10 cellular contexts compared by ENCODE assay signal in genomic region chr17:41692722-41693521, GRCh38. TPM values are rescaled to one million over a fixed set of nuclear protein-coding genes. Genes with fewer than 3 reads are reported as not detected.
DNase-seq lines count a peak whose midpoint lies in the region; ATAC-seq and TF ChIP-seq lines count a peak whose summit lies in the region.
"Had no signal": no experiment of that assay in that cellular context is flagged by ENCODE, and none has a peak within 500 bp of the region (broad histone marks: within the 10 kb centered on the region; RNA-seq: fewer than 3 reads in every experiment).

No MANE protein-coding gene starts in this region.

- no peak for DNase-seq in activated CD4-positive, alpha-beta T cell treated with anti-CD3 and anti-CD28 coated beads for 36 hours
- DNase-seq in activated CD4-positive, alpha-beta T cell treated with anti-CD3 and anti-CD28 coated beads, Interleukin-2, amount 50 U/mL, for 1 hour: no peak
- DNase-seq in SK-N-SH (no peak), progenitor cell of endocrine pancreas (ENCODE audit: low spot score, unreplicated experiment) (no peak), H7 (no peak), NK-92 (lab: John Stamatoyannopoulos, UW; ENCODE audit: unreplicated experiment) (no peak)
- DNase-seq in central memory CD4-positive, alpha-beta T cell: peak; percentile 40

- peaks cover 76% of the 10 kb centered on the region for H3F3A ChIP-seq in SK-N-SH (replicated peaks; ENCODE audit: insufficient read depth)

- H3K36me3 ChIP-seq in SK-N-SH (replicated peaks in 1 of 2; ENCODE audit: control insufficient read depth in 1 of 2, insufficient read depth in 2 of 2, low read length in 1 of 2): peaks cover 38 to 53% of the 10 kb centered on the region in 2 experiments
- H3K36me3 ChIP-seq in H7 (replicated peaks; ENCODE audit: control insufficient read depth, insufficient read depth, low read length): peaks cover 30% of the 10 kb centered on the region

- H3K9ac ChIP-seq in SK-N-SH: no peak overlapping the region

- POLR2A ChIA-PET in activated CD4-positive, alpha-beta T cell treated with anti-CD3 and anti-CD28 coated beads for 36 hours (lab: Charles Lee): interaction anchor here (0.7 to 7.3 kb wide), 5 partner anchors 14 to 499 kb away, joined by 3 to 147 read pairs (median 6); no protein-coding TSS in a partner anchor
- POLR2A ChIA-PET in SK-N-SH (lab: Yijun Ruan, JAX): interaction anchor here (0.6 to 0.9 kb wide), 3 partner anchors 19 to 149 kb away, joined by 3 read pairs; no protein-coding TSS in a partner anchor

- TF ChIP-seq CTCF in SK-N-SH (IDR thresholded peaks at IDR 0.05) (no peak), progenitor cell of endocrine pancreas (IDR thresholded peaks at IDR 0.05; ENCODE audit: unreplicated experiment) (no peak)

- peak overlapping the region in 1 of 2 experiments; percentile 100; a peak in 1 of 4 replicates for H3K27ac ChIP-seq in SK-N-SH (ENCODE audit: low read depth in 2 of 2, low read length in 1 of 2)

- H3K4me3 ChIP-seq in SK-N-SH (ENCODE audit: low read depth in 2 of 2, low read length in 1 of 2) (no peak overlapping the region), H7 (ENCODE audit: insufficient read depth, low read depth, low read length) (no peak overlapping the region)
- H3K4me3 ChIP-seq: tibial nerve had no signal

- CTCF ChIA-PET in activated CD4-positive, alpha-beta T cell treated with anti-CD3 and anti-CD28 coated beads for 36 hours (lab: Charles Lee): interaction anchor here (0.6 to 6.4 kb wide), 7 partner anchors 13 to 1236 kb away, joined by 3 to 61 read pairs (median 4); no protein-coding TSS in a partner anchor
- CTCF ChIA-PET in SK-N-SH (lab: Yijun Ruan, JAX): interaction anchor here (1.0 to 18.0 kb wide), 3 partner anchors 9 to 27 kb away, joined by 3 to 235 read pairs (median 3); no protein-coding TSS in a partner anchor

- H3K27ac Mint-ChIP-seq in activated CD4-positive, alpha-beta T cell treated with anti-CD3 and anti-CD28 coated beads for 36 hours: peak overlapping the region; percentile 44
- peak overlapping the region; percentile 81 for H3K27ac Mint-ChIP-seq in progenitor cell of endocrine pancreas

- no peaks in the 10 kb centered on the region for H3K9me2 ChIP-seq in SK-N-SH

- peaks cover 42% of the 10 kb centered on the region for H4K20me1 ChIP-seq in SK-N-SH (ENCODE audit: insufficient read depth)

- peaks cover 27% of the 10 kb centered on the region for H3K79me2 ChIP-seq in SK-N-SH (ENCODE audit: insufficient read depth)

- no peak for TF ChIP-seq RAD21 in SK-N-SH (IDR thresholded peaks at IDR 0.05; ENCODE audit: low read length)

- peak overlapping the region; percentile 3 for H3K4me3 Mint-ChIP-seq in activated CD4-positive, alpha-beta T cell treated with anti-CD3 and anti-CD28 coated beads for 36 hours
- H3K4me3 Mint-ChIP-seq in progenitor cell of endocrine pancreas (ENCODE audit: low read depth): no peak overlapping the region

- peaks cover 22% of the 10 kb centered on the region for H3K4me1 Mint-ChIP-seq in activated CD4-positive, alpha-beta T cell treated with anti-CD3 and anti-CD28 coated beads for 36 hours
- peaks cover 11% of the 10 kb centered on the region for H3K4me1 Mint-ChIP-seq in progenitor cell of endocrine pancreas (ENCODE audit: low read depth)

- H3K27me3 Mint-ChIP-seq in activated CD4-positive, alpha-beta T cell treated with anti-CD3 and anti-CD28 coated beads for 36 hours: no peaks in the 10 kb centered on the region
- no peaks in the 10 kb centered on the region for H3K27me3 Mint-ChIP-seq in progenitor cell of endocrine pancreas

- H3K36me3 Mint-ChIP-seq in activated CD4-positive, alpha-beta T cell treated with anti-CD3 and anti-CD28 coated beads for 36 hours (ENCODE audit: low read depth): peaks cover 46% of the 10 kb centered on the region
- H3K36me3 Mint-ChIP-seq in progenitor cell of endocrine pancreas (ENCODE audit: insufficient read depth): peaks cover 30% of the 10 kb centered on the region

- H3K4me1 ChIP-seq in SK-N-SH (ENCODE audit: control insufficient read depth in 1 of 2, insufficient read depth in 2 of 2, low read depth in 1 of 2, low read length in 1 of 2): peaks cover 12 to 13% of the 10 kb centered on the region in 2 experiments

- H3K9me3 ChIP-seq in SK-N-SH: no peaks in the 10 kb centered on the region
- H3K9me3 ChIP-seq: tibial nerve had no signal

- no peaks in the 10 kb centered on the region for H3K27me3 ChIP-seq in SK-N-SH (ENCODE audit: insufficient read depth)
- no peaks in the 10 kb centered on the region for H3K27me3 ChIP-seq in H7 (ENCODE audit: control insufficient read depth, insufficient read depth, low read length)
- H3K27me3 ChIP-seq: tibial nerve had no signal

- ATAC-seq in activated CD4-positive, alpha-beta T cell treated with anti-CD3 and anti-CD28 coated beads for 36 hours: no peak
- no peak for ATAC-seq in GM19351 (IDR thresholded peaks at IDR 0.05; ENCODE audit: unreplicated experiment)

- no peak overlapping the region for H2AFZ ChIP-seq in SK-N-SH (ENCODE audit: low read depth)

- no peaks in the 10 kb centered on the region for H3K9me3 Mint-ChIP-seq in activated CD4-positive, alpha-beta T cell treated with anti-CD3 and anti-CD28 coated beads for 36 hours (ENCODE audit: low read depth)
- H3K9me3 Mint-ChIP-seq in progenitor cell of endocrine pancreas (ENCODE audit: low read depth): no peaks in the 10 kb centered on the region

- WGBS in SK-N-SH (ENCODE audit: low lambda C conversion rate): 93% methylated on average over 11 of the region's 11 CpGs

- no peak overlapping the region for H3K4me2 ChIP-seq in SK-N-SH

- intact Hi-C loops in activated CD4-positive, alpha-beta T cell treated with anti-CD3 and anti-CD28 coated beads for 36 hours (cut with DNase I, micrococcal nuclease): no loop called here

- no peak for TF ChIP-seq EP300 in SK-N-SH (IDR thresholded peaks at IDR 0.05; ENCODE audit: borderline replicate concordance in 1 of 2, low read depth in 1 of 2, low read length in 1 of 2)

TF ChIP-seq in SK-N-SH, 30 proteins besides CTCF, POLR2A, EP300 and RAD21:
- TF ChIP-seq FOXJ3 (CRISPR knock-in tag; IDR thresholded peaks at IDR 0.05) (no peak), MAX (IDR thresholded peaks at IDR 0.05; ENCODE audit: low read depth) (no peak), GATA2 (CRISPR knock-in tag; IDR thresholded peaks at IDR 0.05) (no peak), NRF1 (IDR thresholded peaks at IDR 0.05; ENCODE audit: low read depth, low read length) (no peak), RXRA (IDR thresholded peaks at IDR 0.05; ENCODE audit: borderline replicate concordance, low read depth) (no peak), JUND (IDR thresholded peaks at IDR 0.05) (peak; percentile 22; the same call in 1 of the 2 replicates), SIN3A (IDR thresholded peaks at IDR 0.05; ENCODE audit: borderline replicate concordance, low read depth, low read length) (peak; percentile 66; the same call in 1 of the 2 replicates), GABPA (IDR thresholded peaks at IDR 0.05; ENCODE audit: low read depth) (no peak), EZH2phosphoT487 (IDR thresholded peaks at IDR 0.05; ENCODE audit: borderline replicate concordance, low read depth) (no peak), RFX5 (IDR thresholded peaks at IDR 0.05; ENCODE audit: low read length) (no peak)

RNA-seq across cellular contexts. Expression of gene EIF1, which starts 4.2 kb away (rescaled TPM):
- total RNA-seq in activated CD4-positive, alpha-beta T cell treated with anti-CD3 and anti-CD28 coated beads for 36 hours: 100 to 1,000 TPM; 869 to 977 TPM
- polyA plus RNA-seq in SK-N-SH (2012; rRNA removed): 300 and 336 TPM in 2 replicates
- polyA plus RNA-seq in SK-N-SH (2012; cell fraction: cytosol; rRNA removed): 360 and 565 TPM in 2 replicates
- polyA plus RNA-seq in SK-N-SH (2012; cell fraction: nucleus; rRNA removed): 300 and 460 TPM in 2 replicates
- total RNA-seq in progenitor cell of endocrine pancreas: 622 and 652 TPM in 2 replicates
- total RNA-seq in H7 (2014; rRNA removed; shearing (Covaris generic)): 62.6 and 74.3 TPM in 2 replicates

RNA-seq across cellular contexts. Expression of gene GAST, which starts 19.2 kb away (rescaled TPM):
- total RNA-seq in activated CD4-positive, alpha-beta T cell treated with anti-CD3 and anti-CD28 coated beads for 36 hours: not detected
- polyA plus RNA-seq in SK-N-SH (2012; rRNA removed): not detected in 2 replicates
- polyA plus RNA-seq in SK-N-SH (2012; cell fraction: cytosol; rRNA removed): not detected in 2 replicates
- not detected in 2 replicates for polyA plus RNA-seq in SK-N-SH (2012; cell fraction: nucleus; rRNA removed)
- total RNA-seq in progenitor cell of endocrine pancreas: 28.1 and 32.0 TPM in 2 replicates
- total RNA-seq in H7 (2014; rRNA removed; shearing (Covaris generic)): not detected in 2 replicates
- total RNA-seq: A673, tibial nerve had no signal

RNA-seq across cellular contexts. Expression of gene HAP1, which starts 41.5 kb away (rescaled TPM):
- total RNA-seq in activated CD4-positive, alpha-beta T cell treated with anti-CD3 and anti-CD28 coated beads for 36 hours: not detected
- polyA plus RNA-seq in SK-N-SH (2012; rRNA removed): 0.16 and 0.18 TPM in 2 replicates
- polyA plus RNA-seq in SK-N-SH (2012; cell fraction: cytosol; rRNA removed): 0.04 and 0.05 TPM in 2 replicates
- 1.3 and 1.5 TPM in 2 replicates for polyA plus RNA-seq in SK-N-SH (2012; cell fraction: nucleus; rRNA removed)
- 13.7 and 14.9 TPM in 2 replicates for total RNA-seq in progenitor cell of endocrine pancreas
- 0.28 and 0.48 TPM in 2 replicates for total RNA-seq in H7 (2014; rRNA removed; shearing (Covaris generic))

Comparison
In these comparisons a context has a peak if more than half of its experiments do, and no peak if none do; other contexts are left out.
1. RNA of gene GAST, which starts 19.2 kb away (total RNA-seq): 28.1 to 32.0 TPM in progenitor cell of endocrine pancreas; not detected in activated CD4-positive, alpha-beta T cell treated with anti-CD3 and anti-CD28 coated beads for 36 hours and not detected in H7; every median in the first group is over 10 times any median in the second.